ENCODE assay signal across 9 cellular contexts in genomic region chr10:49397036-49397999, GRCh38. TPM values are rescaled to one million over a fixed set of nuclear protein-coding genes. Genes with fewer than 3 reads are reported as not detected.
DNase-seq lines count a peak whose midpoint lies in the region; ATAC-seq, FAIRE-seq and TF ChIP-seq lines count a peak whose summit lies in the region.
"Had no signal": no experiment of that assay in that cellular context is flagged by ENCODE, and none has a peak within 500 bp of the region (broad histone marks: within the 10 kb centered on the region; RNA-seq: fewer than 3 reads in every experiment).

No MANE protein-coding gene starts in this region.

- DNase-seq in NCI-H1417 (lab: John Stamatoyannopoulos, UW) (peak in 2 of 3 experiments; percentile 53 to 56), NCI-H1417 treated with DMSO at 0.1 percent for 48 hours (lab: John Stamatoyannopoulos, UW) (no peak), pancreas (peak in 1 of 6 donors; percentile 75), frontal cortex (ENCODE audit: low spot score in 2 of 2) (no peak), HuH-7 (ENCODE audit: low spot score) (no peak), NCI-H774 (lab: John Stamatoyannopoulos, UW) (no peak)

- H3K27me3 ChIP-seq in ectodermal cell (ENCODE audit: control insufficient read depth, insufficient read depth, low read length, poor library complexity, severe bottlenecking) (peaks cover 99% of the 10 kb centered on the region), pancreas (peaks cover 5 to 65% (median 30%) of the 10 kb centered on the region in 4 donors)

- FAIRE-seq in pancreas (lab: Jason Lieb, UNC) (no peak), frontal cortex (lab: Jason Lieb, UNC) (no peak)
- FAIRE-seq: A204.1 had no signal

- peaks cover 32% of the 10 kb centered on the region for H3K4me1 ChIP-seq in ectodermal cell (ENCODE audit: control insufficient read depth, insufficient read depth, low read length)
- H3K4me1 ChIP-seq in pancreas = peaks cover 0 to 17% (median 9%) of the 10 kb centered on the region in 3 donors

- 1 to 2% methylated on average over 60 to 61 of the region's 61 CpGs for WGBS in ectodermal cell, 2 experiments
- WGBS in pancreas, 2 donors = 4 to 5% methylated on average over 61 of the region's 61 CpGs

- H3K27ac ChIP-seq in ectodermal cell (ENCODE audit: insufficient read depth, low read depth, low read length, poor library complexity, severe bottlenecking) (no peak overlapping the region), pancreas (no peak overlapping the region)

- TF ChIP-seq CTCF in pancreas (IDR thresholded peaks at IDR 0.05) = no peak

- ATAC-seq in HG03108 (IDR thresholded peaks at IDR 0.05; ENCODE audit: unreplicated experiment) (peak; percentile 11), pancreas (peak; percentile 33 to 54 (median 50))

- intact Hi-C loops in pancreas (cut with DNase I) = no loop called here

- H3K9me3 ChIP-seq in ectodermal cell (ENCODE audit: control insufficient read depth, low read length) (no peaks in the 10 kb centered on the region), pancreas (no peaks in the 10 kb centered on the region)

- H3K36me3 ChIP-seq in ectodermal cell (ENCODE audit: control insufficient read depth, insufficient read depth, low read length) (no peaks in the 10 kb centered on the region), pancreas (no peaks in the 10 kb centered on the region)

- peak overlapping the region; percentile 2 for H3K4me3 ChIP-seq in ectodermal cell (ENCODE audit: insufficient read depth, low read depth, low read length)
- peak overlapping the region in 1 of 4 donors; percentile 46 for H3K4me3 ChIP-seq in pancreas

RNA-seq across cellular contexts. Expression of gene DRGX, which starts 1.4 kb away (rescaled TPM):
- not detected for polyA plus RNA-seq in ectodermal cell (2013, experiment 1 of 4)
- polyA plus RNA-seq in ectodermal cell (2013, experiment 2 of 4) = not detected
- polyA plus RNA-seq in ectodermal cell (2013, experiment 3 of 4) = not detected
- polyA plus RNA-seq in ectodermal cell (2013, experiment 4 of 4) = 0.12 TPM
- total RNA-seq in pancreas (not detected), frontal cortex (not detected)
- polyA plus RNA-seq in pancreas = not detected

Comparison
In these comparisons a context has a peak if more than half of its experiments do, and no peak if none do; other contexts are left out.
1. DNase-seq: peak in NCI-H1417 (2 of 3); none in NCI-H1417 treated with DMSO at 0.1 percent for 48 hours (single experiment), frontal cortex (0 of 2), HuH-7 (single experiment) and NCI-H774 (single experiment).